ENCODE assay signal across 21 cellular contexts in the genomic region with DNA sequence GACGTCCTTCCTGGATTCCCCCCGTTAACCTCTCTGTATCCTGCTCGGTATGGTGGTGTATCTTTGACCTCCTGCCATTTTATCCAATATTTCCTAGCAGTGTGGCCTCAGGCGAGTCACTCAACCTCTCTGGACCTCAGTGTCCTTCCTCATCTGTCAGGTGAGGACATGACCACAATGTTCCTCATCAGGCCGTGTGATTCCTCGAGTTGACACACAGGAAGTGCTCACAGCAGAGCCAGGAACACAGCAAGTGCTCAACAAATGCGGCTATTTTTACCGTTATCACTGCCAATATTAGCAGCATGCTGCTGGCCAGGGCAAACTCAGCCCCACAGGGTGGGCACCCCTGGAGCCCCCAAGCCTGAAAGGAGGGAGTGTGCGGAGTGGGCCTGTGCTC.
A peak's percentile ranks its signal among the peaks of the same experiment; 100 is the strongest.
DNase-seq lines count a peak whose midpoint lies in the region; ATAC-seq and TF ChIP-seq lines count a peak whose summit lies in the region.
"Had no signal": no experiment of that assay in that cellular context is flagged by ENCODE, and none has a peak within 500 bp of the region (broad histone marks: within the 10 kb centered on the region; RNA-seq: fewer than 3 reads in every experiment).

No MANE protein-coding gene starts in this region.

- intact Hi-C loops in Right ventricle myocardium inferior (cut with DNase I) (no loop called here), left ventricle myocardium superior (cut with micrococcal nuclease) (no loop called here)

- ATAC-seq in Right ventricle myocardium inferior (peak; percentile 47), left ventricle myocardium superior (peak; percentile 65), HG03108 (IDR thresholded peaks at IDR 0.05; ENCODE audit: unreplicated experiment) (no peak)
- ATAC-seq: activated CD4-positive, alpha-beta T cell treated with anti-CD3 and anti-CD28 coated beads for 36 hours; activated naive CD4-positive, alpha-beta T cell treated with anti-CD3 and anti-CD28 coated beads, Interleukin-2, amount 50 U/mL, for 72 hours; GM23338; PC-3 had no signal

- peak overlapping the region; percentile 19 for H3K9ac ChIP-seq in adipocyte (ENCODE audit: low read length)
- H3K9ac ChIP-seq: parathyroid adenoma had no signal

- H3K4me1 ChIP-seq in right atrium auricular region (peaks cover 0 to 12% of the 10 kb centered on the region in 2 donors), adipocyte (ENCODE audit: control insufficient read depth, insufficient read depth, low read length) (peaks cover 12% of the 10 kb centered on the region)
- H3K4me1 ChIP-seq: lower lobe of right lung, parathyroid adenoma had no signal

- H3K36me3 ChIP-seq in right atrium auricular region (no peaks in the 10 kb centered on the region), adipocyte (ENCODE audit: control insufficient read depth, insufficient read depth, low read length, severe bottlenecking) (no peaks in the 10 kb centered on the region)
- H3K36me3 ChIP-seq: brain microvascular endothelial cell, lower lobe of right lung, tibial nerve had no signal

- no peak for DNase-seq in Right ventricle myocardium inferior (ENCODE audit: missing footprints)
- DNase-seq in right atrium auricular region (ENCODE audit: low spot score) = no peak
- no peak for DNase-seq in adipocyte (ENCODE audit: low read depth)
- DNase-seq in left ventricle myocardium superior = no peak
- DNase-seq in substantia nigra (lab: John Stamatoyannopoulos, UW) = peak in 3 of 49 donors; percentile 11 to 33 (median 24)
- no peak for DNase-seq in iPS-NIHi7 (ENCODE audit: extremely low spot score)
- DNase-seq in stimulated activated CD4-positive, alpha-beta T cell treated with anti-CD3 and anti-CD28 coated beads, Interleukin-2, amount 100 ng/mL, for 24 hours = no peak
- DNase-seq: 8988T; activated CD4-positive, alpha-beta T cell treated with anti-CD3 and anti-CD28 coated beads for 36 hours; GDM1; lower lobe of right lung; NCI-H1436 treated with DMSO at 0.1 percent for 48 hours; PC-3; stimulated activated CD4-positive, alpha-beta T cell treated with anti-CD3 and anti-CD28 coated beads, Interleukin-1b, Interleukin-23, amount 100 ng/mL, for 48 hours; stimulated activated naive CD4-positive, alpha-beta T cell treated with Interleukin-2 at 50 U/mL for 16 hours had no signal

- H3K27ac ChIP-seq in right atrium auricular region (no peak overlapping the region), substantia nigra (ENCODE audit: low read depth, low read length, poor library complexity, severe bottlenecking) (peak overlapping the region; percentile 7)
- H3K27ac ChIP-seq: brain microvascular endothelial cell, lower lobe of right lung, parathyroid adenoma, tibial nerve had no signal

- H3K4me3 ChIP-seq in right atrium auricular region (no peak overlapping the region), adipocyte (ENCODE audit: low read length) (peak overlapping the region; percentile 38)
- H3K4me3 ChIP-seq: GM23338, lower lobe of right lung, tibial nerve had no signal

- H3K27me3 ChIP-seq in right atrium auricular region (no peaks in the 10 kb centered on the region), adipocyte (replicated peaks; ENCODE audit: control insufficient read depth, insufficient read depth, low read length) (no peaks in the 10 kb centered on the region)
- H3K27me3 ChIP-seq: brain microvascular endothelial cell, tibial nerve had no signal

- no peak for TF ChIP-seq CTCF in right atrium auricular region (IDR thresholded peaks at IDR 0.05)

- H3K9me3 ChIP-seq in right atrium auricular region (no peaks in the 10 kb centered on the region), adipocyte (ENCODE audit: control insufficient read depth, low read length) (no peaks in the 10 kb centered on the region)
- H3K9me3 ChIP-seq: lower lobe of right lung had no signal
